In genomic region chr1:15943515-15944307, GRCh38 we compare ENCODE assay signal across 18 cellular contexts. TPM values are rescaled to one million over a fixed set of nuclear protein-coding genes. Genes with fewer than 3 reads are reported as not detected.
DNase-seq lines count a peak whose midpoint lies in the region; ATAC-seq and TF ChIP-seq lines count a peak whose summit lies in the region.
"Had no signal": no experiment of that assay in that cellular context is flagged by ENCODE, and none has a peak within 500 bp of the region (broad histone marks: within the 10 kb centered on the region; RNA-seq: fewer than 3 reads in every experiment).

No MANE protein-coding gene starts in this region.

- no peak overlapping the region for H3K4me2 ChIP-seq in IMR-90 (ENCODE audit: low read depth, low read length)
- H3K4me2 ChIP-seq: GM23338 had no signal

- peaks cover 17% of the 10 kb centered on the region for H3K4me1 ChIP-seq in IMR-90 (ENCODE audit: control insufficient read depth, insufficient read depth, low read length)

- no peak overlapping the region for H2BK120ac ChIP-seq in IMR-90 (ENCODE audit: low read depth, low read length)

- peaks cover 28 to 77% of the 10 kb centered on the region in 2 experiments; a peak in 3 of 4 replicates for H3K79me1 ChIP-seq in IMR-90 (ENCODE audit: low read depth in 1 of 2, low read length in 2 of 2)

- intact Hi-C loops in IMR-90 (cut with micrococcal nuclease), result no loop called here

- peak overlapping the region; percentile 47 for H3K27ac Mint-ChIP-seq in stimulated activated naive B cell treated with anti-CD40 and anti-IgM and Interleukin-4, amounts not matched to agents 10 μg/mL and 1 μg/mL and 100 μg/mL, for 72 hours
- no peak overlapping the region for H3K27ac Mint-ChIP-seq in activated CD8-positive, alpha-beta T cell treated with anti-CD3 and anti-CD28 coated beads, Interleukin-2, amount 10 ng/mL, durations not matched to agents 7 days and 5 days
- H3K27ac Mint-ChIP-seq: B cell; CD4-positive, CD25-positive, alpha-beta regulatory T cell; GM23338 had no signal

- H3K56ac ChIP-seq in IMR-90 (ENCODE audit: extremely low read depth, insufficient read depth, low read length), result no peak overlapping the region

- POLR2A ChIA-PET in IMR-90 (lab: Charles Lee; ENCODE audit: unreplicated experiment), result no interaction called here
- POLR2A ChIA-PET in activated CD8-positive, alpha-beta T cell treated with anti-CD3 and anti-CD28 coated beads, Interleukin-2, amount 10 ng/mL, durations not matched to agents 7 days and 5 days (lab: Charles Lee), result no interaction called here

- no peak overlapping the region for H4K91ac ChIP-seq in IMR-90 (ENCODE audit: insufficient read depth, low read depth, low read length)

- H3K14ac ChIP-seq in IMR-90 (replicated peaks; ENCODE audit: low read depth, low read length), result no peak overlapping the region

- H3K4me1 Mint-ChIP-seq in stimulated activated naive B cell treated with anti-CD40 and anti-IgM and Interleukin-4, amounts not matched to agents 10 μg/mL and 1 μg/mL and 100 μg/mL, for 72 hours, result peaks cover 18 to 34% of the 10 kb centered on the region in 2 donors
- H3K4me1 Mint-ChIP-seq in activated CD8-positive, alpha-beta T cell treated with anti-CD3 and anti-CD28 coated beads, Interleukin-2, amount 10 ng/mL, durations not matched to agents 7 days and 5 days (ENCODE audit: low read depth), result peaks cover 12% of the 10 kb centered on the region

- H2AK9ac ChIP-seq in IMR-90 (replicated peaks; ENCODE audit: low read depth, low read length, poor library complexity), result peak overlapping the region; percentile 63

- H2BK15ac ChIP-seq in IMR-90 (ENCODE audit: low read depth, low read length), result no peak overlapping the region

- no peaks in the 10 kb centered on the region for H3K9me3 Mint-ChIP-seq in stimulated activated naive B cell treated with anti-CD40 and anti-IgM and Interleukin-4, amounts not matched to agents 10 μg/mL and 1 μg/mL and 100 μg/mL, for 72 hours
- H3K9me3 Mint-ChIP-seq in activated CD8-positive, alpha-beta T cell treated with anti-CD3 and anti-CD28 coated beads, Interleukin-2, amount 10 ng/mL, durations not matched to agents 7 days and 5 days (ENCODE audit: insufficient read depth), result no peaks in the 10 kb centered on the region
- H3K9me3 Mint-ChIP-seq: CD4-positive, CD25-positive, alpha-beta regulatory T cell; GM23338 had no signal

- TF ChIP-seq CTCF in IMR-90 (conservative IDR thresholded peaks at IDR 0.05; ENCODE audit: low read depth, low read length) (no peak), coronary artery (IDR thresholded peaks at IDR 0.05) (no peak)

- no peaks in the 10 kb centered on the region for H3K9me3 ChIP-seq in IMR-90 (ENCODE audit: control insufficient read depth, insufficient read depth, low read length)
- H3K9me3 ChIP-seq: SJCRH30 had no signal

- H3K36me3 ChIP-seq in IMR-90 (ENCODE audit: control insufficient read depth, insufficient read depth, low read length), result peaks cover 77% of the 10 kb centered on the region

- no peak overlapping the region for H4K8ac ChIP-seq in IMR-90 (ENCODE audit: low read depth in 2 of 2, low read length in 2 of 2)

- H3K4ac ChIP-seq in IMR-90 (ENCODE audit: low read depth, low read length), result no peak overlapping the region

- peak overlapping the region in 1 of 2 donors; percentile 6 for H3K4me3 Mint-ChIP-seq in stimulated activated naive B cell treated with anti-CD40 and anti-IgM and Interleukin-4, amounts not matched to agents 10 μg/mL and 1 μg/mL and 100 μg/mL, for 72 hours
- no peak overlapping the region for H3K4me3 Mint-ChIP-seq in activated CD8-positive, alpha-beta T cell treated with anti-CD3 and anti-CD28 coated beads, Interleukin-2, amount 10 ng/mL, durations not matched to agents 7 days and 5 days
- H3K4me3 Mint-ChIP-seq: B cell; CD4-positive, CD25-positive, alpha-beta regulatory T cell; GM23338 had no signal

- peaks cover 30% of the 10 kb centered on the region for H3K9me1 ChIP-seq in IMR-90 (ENCODE audit: insufficient read depth, low read length)

- H3K18ac ChIP-seq in IMR-90 (ENCODE audit: low read depth, low read length), result no peak overlapping the region

- peaks cover 3% of the 10 kb centered on the region; the same call in 1 of the 2 replicates for H4K20me1 ChIP-seq in IMR-90 (ENCODE audit: insufficient read depth, low read length)

- peak; percentile 24 for DNase-seq in activated CD4-positive, CD25-positive, alpha-beta regulatory T cell treated with anti-CD3 and anti-CD28 coated beads, Interleukin-2, amount 50 U/mL, for 72 hours
- DNase-seq in IMR-90 (no peak), coronary artery (ENCODE audit: low spot score) (peak; percentile 71)
- DNase-seq in stimulated activated naive B cell treated with anti-CD40 and anti-IgM and Interleukin-4, amounts not matched to agents 10 μg/mL and 1 μg/mL and 100 μg/mL, for 72 hours, result no peak
- DNase-seq in activated CD8-positive, alpha-beta T cell treated with anti-CD3 and anti-CD28 coated beads, Interleukin-2, amount 10 ng/mL, durations not matched to agents 7 days and 5 days, result no peak
- DNase-seq: CD4-positive, CD25-positive, alpha-beta regulatory T cell; NCI-H1436 treated with DMSO at 0.1 percent for 48 hours; NCI-H2029 treated with DMSO at 0.1 percent for 48 hours; NCI-H748 treated with DMSO at 0.1 percent for 48 hours; OCI-M1 had no signal

- H2AK5ac ChIP-seq in IMR-90 (ENCODE audit: low read depth, low read length), result no peak overlapping the region

- no peaks in the 10 kb centered on the region for H3K27me3 ChIP-seq in IMR-90 (ENCODE audit: control insufficient read depth, insufficient read depth, low read length)
- H3K27me3 ChIP-seq: SJCRH30 had no signal

- H3K4me3 ChIP-seq in IMR-90 (ENCODE audit: insufficient read depth, low read depth, low read length) (no peak overlapping the region), coronary artery (no peak overlapping the region)
- H3K4me3 ChIP-seq: GM23338, SJCRH30 had no signal

- H2BK5ac ChIP-seq in IMR-90 (ENCODE audit: low read depth, low read length, poor library complexity, severe bottlenecking), result no peak overlapping the region

- TF ChIP-seq POLR2A in IMR-90 (IDR thresholded peaks at IDR 0.05; ENCODE audit: low read depth, low read length), result no peak

- no peak overlapping the region for H3K23ac ChIP-seq in IMR-90 (ENCODE audit: low read depth, low read length)

- whole genome bisulfite sequencing in IMR-90 (ENCODE audit: extremely low coverage in 2 of 2, insufficient read length in 1 of 2), 2 experiments, result 98% methylated on average over 11 of the region's 46 CpGs; no CpG with 5 or more reads in 1 of the 2 experiments

- no peak for TF ChIP-seq RAD21 in IMR-90 (IDR thresholded peaks at IDR 0.05; ENCODE audit: low read length)

- H3K9ac ChIP-seq in IMR-90 (ENCODE audit: low read depth, low read length), result no peak overlapping the region

- no peak overlapping the region for H2AFZ ChIP-seq in IMR-90 (replicated peaks; ENCODE audit: low read length, poor library complexity)
- H2AFZ ChIP-seq: GM23338 had no signal

- peaks cover 41 to 57% of the 10 kb centered on the region in 2 donors for H3K36me3 Mint-ChIP-seq in stimulated activated naive B cell treated with anti-CD40 and anti-IgM and Interleukin-4, amounts not matched to agents 10 μg/mL and 1 μg/mL and 100 μg/mL, for 72 hours
- H3K36me3 Mint-ChIP-seq in activated CD8-positive, alpha-beta T cell treated with anti-CD3 and anti-CD28 coated beads, Interleukin-2, amount 10 ng/mL, durations not matched to agents 7 days and 5 days (ENCODE audit: low read depth), result peaks cover 33% of the 10 kb centered on the region

- no peak overlapping the region for H2BK20ac ChIP-seq in IMR-90 (ENCODE audit: low read depth, low read length)

- ATAC-seq in activated CD4-positive, CD25-positive, alpha-beta regulatory T cell treated with anti-CD3 and anti-CD28 coated beads, Interleukin-2, amount 50 U/mL, for 24 hours, result no peak
- ATAC-seq in IMR-90 (ENCODE audit: low read depth) (no peak), HG03342 (IDR thresholded peaks at IDR 0.05; ENCODE audit: unreplicated experiment) (no peak), HG03354 (IDR thresholded peaks at IDR 0.05; ENCODE audit: poor library complexity, severe bottlenecking, unreplicated experiment) (no peak)
- no peak for ATAC-seq in stimulated activated naive B cell treated with anti-CD40 and anti-IgM and Interleukin-4, amounts not matched to agents 10 μg/mL and 1 μg/mL and 100 μg/mL, for 72 hours (replicated peaks)
- ATAC-seq in activated CD8-positive, alpha-beta T cell treated with anti-CD3 and anti-CD28 coated beads, Interleukin-2, amount 10 ng/mL, durations not matched to agents 7 days and 5 days, result no peak

- in situ Hi-C loops in IMR-90 (cut with MboI; ENCODE audit: low sequenced_read_pairs), result no loop called here

- BruUV-seq in IMR-90 (replicated peaks; lab: Mats Ljungman, UMichigan), result no TSS peak

- H4K5ac ChIP-seq in IMR-90 (ENCODE audit: low read depth, low read length), result no peak overlapping the region

- dilution Hi-C loops in IMR-90 (cut with HindIII; ENCODE audit: low sequenced_read_pairs, unreplicated experiment), result no loop called here

- H3K27me3 Mint-ChIP-seq in stimulated activated naive B cell treated with anti-CD40 and anti-IgM and Interleukin-4, amounts not matched to agents 10 μg/mL and 1 μg/mL and 100 μg/mL, for 72 hours, result no peaks in the 10 kb centered on the region
- H3K27me3 Mint-ChIP-seq in activated CD8-positive, alpha-beta T cell treated with anti-CD3 and anti-CD28 coated beads, Interleukin-2, amount 10 ng/mL, durations not matched to agents 7 days and 5 days (ENCODE audit: low read depth), result no peaks in the 10 kb centered on the region
- H3K27me3 Mint-ChIP-seq: B cell; CD4-positive, CD25-positive, alpha-beta regulatory T cell had no signal

- CTCF ChIA-PET in IMR-90 (lab: Yijun Ruan, JAX), result no interaction called here
- CTCF ChIA-PET in activated CD8-positive, alpha-beta T cell treated with anti-CD3 and anti-CD28 coated beads, Interleukin-2, amount 10 ng/mL, durations not matched to agents 7 days and 5 days (lab: Charles Lee), result no interaction called here

- H3K27ac ChIP-seq in IMR-90 (ENCODE audit: insufficient read depth, low read length) (no peak overlapping the region), coronary artery (no peak overlapping the region)
- H3K27ac ChIP-seq: 22Rv1, HL-60, SJCRH30 had no signal

TF ChIP-seq in IMR-90, 13 proteins besides CTCF, POLR2A, EP300 and RAD21:
- TF ChIP-seq RFX5 (IDR thresholded peaks at IDR 0.05; ENCODE audit: low read depth, low read length) (no peak), FOS (IDR thresholded peaks at IDR 0.05; ENCODE audit: low read depth, low read length) (no peak)
TF ChIP-seq in IMR-90: peak in this region for 0.

RNA-seq across cellular contexts. Expression of gene ZBTB17, which starts 32.2 kb away (rescaled TPM):
- total RNA-seq in IMR-90 (2012; rRNA removed), result 26.3 and 29.7 TPM in 2 replicates
- polyA plus RNA-seq in IMR-90 (2012; rRNA removed), result 58.2 and 65.5 TPM in 2 replicates
- 27.1 and 37.4 TPM in 2 replicates for polyA plus RNA-seq in IMR-90 (2012; cell fraction: cytosol; rRNA removed)
- polyA plus RNA-seq in IMR-90 (2012; cell fraction: nucleus; rRNA removed; ENCODE audit: low replicate concordance), result 190 and 417 TPM in 2 replicates
- total RNA-seq in activated CD8-positive, alpha-beta T cell treated with anti-CD3 and anti-CD28 coated beads, Interleukin-2, amount 10 ng/mL, durations not matched to agents 7 days and 5 days, result 10 to 100 TPM; 32.3 to 33.3 TPM

Comparison
In these comparisons a context has a peak if more than half of its experiments do, and no peak if none do; other contexts are left out.
1. DNase-seq: peak in activated CD4-positive, CD25-positive, alpha-beta regulatory T cell treated with anti-CD3 and anti-CD28 coated beads, Interleukin-2, amount 50 U/mL, for 72 hours (single experiment) and coronary artery (single experiment); none in IMR-90 (single experiment), stimulated activated naive B cell treated with anti-CD40 and anti-IgM and Interleukin-4, amounts not matched to agents 10 μg/mL and 1 μg/mL and 100 μg/mL, for 72 hours (single experiment) and activated CD8-positive, alpha-beta T cell treated with anti-CD3 and anti-CD28 coated beads, Interleukin-2, amount 10 ng/mL, durations not matched to agents 7 days and 5 days (single experiment).